ENCODE assay signal across 8 cellular contexts in the genomic region with DNA sequence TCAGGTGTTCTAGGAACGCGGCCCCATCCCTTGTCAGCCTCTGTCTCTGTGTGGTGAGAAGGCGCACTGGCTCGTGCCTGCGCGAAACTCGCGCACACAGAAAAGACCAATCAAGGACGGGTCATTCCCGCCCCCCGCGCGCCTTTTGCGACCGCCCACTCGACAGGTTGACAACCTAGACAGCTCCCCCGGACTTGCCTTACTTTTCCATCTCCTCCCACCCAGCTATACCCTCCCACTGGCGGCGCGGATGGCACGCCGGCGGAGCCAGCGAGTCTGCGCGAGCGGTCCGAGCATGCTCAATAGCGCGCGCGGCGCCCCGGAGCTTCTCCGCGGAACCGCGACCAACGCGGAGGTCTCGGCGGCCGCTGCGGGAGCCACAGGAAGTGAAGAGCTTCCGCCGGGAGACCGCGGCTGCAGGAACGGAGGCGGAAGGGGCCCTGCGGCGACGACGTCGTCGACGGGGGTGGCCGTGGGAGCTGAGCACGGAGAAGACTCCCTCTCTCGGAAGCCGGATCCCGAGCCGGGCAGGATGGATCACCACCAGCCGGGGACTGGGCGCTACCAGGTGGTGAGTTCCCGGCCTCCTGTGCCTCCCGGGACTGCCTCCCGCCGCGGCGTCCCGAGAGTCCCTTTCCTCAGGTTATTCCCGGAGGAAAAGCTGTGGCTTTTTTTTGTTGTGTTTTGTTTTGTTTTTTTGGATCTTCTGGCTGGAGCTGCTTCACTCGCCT. TPM values are rescaled to one million over a fixed set of nuclear protein-coding genes. Genes with fewer than 3 reads are reported as not detected.
DNase-seq lines count a peak whose midpoint lies in the region; ATAC-seq and TF ChIP-seq lines count a peak whose summit lies in the region.

Gene NDFIP2, plus strand, starts transcription at position 202 of the 731 bp plus-strand sequence. Its CDS starts 49 bp downstream, at position 251.

- H3K27me3 Mint-ChIP-seq in Caco-2 (ENCODE audit: insufficient read depth, unreplicated experiment): no peaks in the 10 kb centered on the region

- peak within 1 kb of the TSS; percentile 75 for H3K4me3 ChIP-seq in Caco-2 (ENCODE audit: low read depth, low read length)
- peak within 1 kb of the TSS; percentile 90 for H3K4me3 ChIP-seq in HUES6 (ENCODE audit: low read depth, low read length)
- H3K4me3 ChIP-seq in OCI-LY1 (ENCODE audit: low read depth, low read length, poor library complexity, severe bottlenecking): peak within 1 kb of the TSS; percentile 77

- peak within 1 kb of the TSS; percentile 12 for H2AFZ ChIP-seq in OCI-LY1 (ENCODE audit: low read length)

- H3K4me1 ChIP-seq in Caco-2: peaks cover 35% of the 10 kb centered on the region
- H3K4me1 ChIP-seq in HUES6 (ENCODE audit: control insufficient read depth, insufficient read depth, low read length): peaks cover 7% of the 10 kb centered on the region; the same call in 1 of the 2 replicates
- H3K4me1 ChIP-seq in OCI-LY1 (ENCODE audit: insufficient read depth, low read length, severe bottlenecking): peaks cover 25% of the 10 kb centered on the region

- no peaks in the 10 kb centered on the region for H3K36me3 ChIP-seq in Caco-2 (ENCODE audit: control insufficient read depth, insufficient read depth, low read length)
- no peaks in the 10 kb centered on the region for H3K36me3 ChIP-seq in HUES6 (ENCODE audit: control insufficient read depth, insufficient read depth, low read length)
- no peaks in the 10 kb centered on the region for H3K36me3 ChIP-seq in OCI-LY1 (ENCODE audit: insufficient read depth, low read length)

- TF ChIP-seq CTCF in Caco-2 (IDR thresholded peaks at IDR 0.05; ENCODE audit: insufficient read depth in 1 of 2, low read depth in 1 of 2, low read length in 1 of 2, severe bottlenecking in 1 of 2, unreplicated experiment in 1 of 2): peak in 1 of 2 experiments; percentile 6
- no peak for TF ChIP-seq CTCF in OCI-LY1 (IDR thresholded peaks at IDR 0.05; ENCODE audit: low read length)

- peaks cover 17% of the 10 kb centered on the region for H3K4me1 Mint-ChIP-seq in Caco-2 (ENCODE audit: low read depth, unreplicated experiment)

- peaks cover 15% of the 10 kb centered on the region for H3K36me3 Mint-ChIP-seq in Caco-2 (ENCODE audit: insufficient read depth, unreplicated experiment)

- DNase-seq in Caco-2 (peak; percentile 95 to 98), activated T-cell treated with anti-CD3 and anti-CD28 coated beads for 1 hour (ENCODE audit: low read depth) (peak; percentile 72), epidermal melanocyte (ENCODE audit: insufficient read length, low spot score) (peak; percentile 34), middle frontal gyrus (ENCODE audit: extremely low spot score, low spot score) (peak; percentile 83)
- DNase-seq in stimulated activated CD8-positive, alpha-beta memory T cell treated with anti-CD3 and anti-CD28 coated beads, Interleukin-2, amount 100 ng/mL, for 48 hours (ENCODE audit: low read depth in 2 of 2): peak; percentile 88 to 89

- H3F3A ChIP-seq in OCI-LY1 (ENCODE audit: insufficient read depth, low read length): no peaks in the 10 kb centered on the region

- no TSS peak for BruUV-seq in Caco-2 (replicated peaks; lab: Mats Ljungman, UMichigan)

- CTCF ChIA-PET in Caco-2 (lab: Charles Lee): interaction anchor here (0.6 to 1.7 kb wide), 8 partner anchors 20 to 195 kb away, joined by 3 to 19 read pairs (median 4); no protein-coding TSS in a partner anchor

- peak within 1 kb of the TSS; percentile 85 for H3K9ac ChIP-seq in HUES6 (ENCODE audit: low read length)
- H3K9ac ChIP-seq in OCI-LY1 (ENCODE audit: low read length): peak within 1 kb of the TSS; percentile 78

- peak; percentile 91 for ATAC-seq in GM21390 (IDR thresholded peaks at IDR 0.05; ENCODE audit: unreplicated experiment)

- no peaks in the 10 kb centered on the region for H4K20me1 ChIP-seq in OCI-LY1 (ENCODE audit: insufficient read depth, low read length)

- H3K27ac ChIP-seq in HUES6 (ENCODE audit: low read depth, low read length) (peak within 1 kb of the TSS; percentile 27; the same call in 1 of the 2 replicates), OCI-LY1 (ENCODE audit: low read depth, low read length, poor library complexity, severe bottlenecking) (no peak within 1 kb of the TSS)

- no peaks in the 10 kb centered on the region for H3K9me3 Mint-ChIP-seq in Caco-2 (ENCODE audit: unreplicated experiment)

- no peaks in the 10 kb centered on the region for H3K9me3 ChIP-seq in Caco-2
- no peaks in the 10 kb centered on the region for H3K9me3 ChIP-seq in HUES6 (ENCODE audit: control insufficient read depth, insufficient read depth, low read depth, low read length)
- no peaks in the 10 kb centered on the region for H3K9me3 ChIP-seq in OCI-LY1 (ENCODE audit: low read length)

- intact Hi-C loops in Caco-2 (cut with micrococcal nuclease; ENCODE audit: unreplicated experiment): loop anchor here (1.0 to 2.0 kb wide), 5 partner anchors 14 to 75 kb away; partner anchors contain the start of gene RBM26

- H3K4me3 Mint-ChIP-seq in Caco-2 (ENCODE audit: unreplicated experiment): peak within 1 kb of the TSS; percentile 86

- H3K27ac Mint-ChIP-seq in Caco-2 (ENCODE audit: unreplicated experiment): peak within 1 kb of the TSS; percentile 90

- POLR2A ChIA-PET in Caco-2 (lab: Charles Lee): interaction anchor here (0.6 to 1.6 kb wide), 17 partner anchors 9 to 919 kb away, joined by 3 to 13 read pairs (median 6); partner anchors contain the start of genes RBM26 and SPRY2

- H3K79me2 ChIP-seq in OCI-LY1 (ENCODE audit: insufficient read depth, low read length): peaks cover 23% of the 10 kb centered on the region

- H3K9me2 ChIP-seq in OCI-LY1 (ENCODE audit: low read depth, low read length): no peaks in the 10 kb centered on the region

- no peaks in the 10 kb centered on the region for H3K27me3 ChIP-seq in Caco-2 (replicated peaks; ENCODE audit: control insufficient read depth, insufficient read depth, low read length)
- H3K27me3 ChIP-seq in HUES6 (ENCODE audit: control insufficient read depth, insufficient read depth, low read length): peaks cover 14% of the 10 kb centered on the region
- H3K27me3 ChIP-seq in OCI-LY1 (ENCODE audit: insufficient read depth, low read length): no peaks in the 10 kb centered on the region

- peak within 1 kb of the TSS; percentile 89 for H3K4me2 ChIP-seq in OCI-LY1 (ENCODE audit: low read length)

RNA-seq across cellular contexts. Expression of gene NDFIP2, which starts in this region (rescaled TPM):
- total RNA-seq in Caco-2 (2022): 53.3 and 61.2 TPM in 2 replicates

Comparison
In these comparisons a context has a peak if more than half of its experiments do, and no peak if none do; other contexts are left out.
1. DNase-seq: peak in every context shown above with its lines; median percentile 96 in Caco-2; 88 in stimulated activated CD8-positive, alpha-beta memory T cell treated with anti-CD3 and anti-CD28 coated beads, Interleukin-2, amount 100 ng/mL, for 48 hours; 83 in middle frontal gyrus; 72 in activated T-cell treated with anti-CD3 and anti-CD28 coated beads for 1 hour; 34 in epidermal melanocyte.